ENCODE assay signal across 38 cellular contexts in the genomic region with DNA sequence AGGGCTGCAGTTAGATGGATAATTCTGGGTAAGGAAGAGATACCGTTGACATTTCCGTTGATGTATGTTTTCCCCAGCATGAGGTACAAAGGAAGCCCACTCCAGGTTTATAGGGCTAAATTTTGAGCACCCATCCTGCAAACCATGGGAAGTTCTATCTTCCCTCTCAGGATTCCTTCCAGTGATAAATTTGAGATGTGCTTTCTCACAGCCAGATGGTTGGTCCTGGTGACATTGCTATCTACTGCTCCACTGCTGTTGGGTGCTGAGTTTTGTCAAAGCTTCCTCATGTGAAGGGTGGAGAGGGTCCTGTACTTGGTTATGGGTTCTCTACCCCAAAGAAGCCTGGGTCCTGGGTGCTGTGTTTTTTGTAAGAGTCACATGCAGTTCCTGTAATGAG. TPM values are rescaled to one million over a fixed set of nuclear protein-coding genes. Genes with fewer than 3 reads are reported as not detected.
"Had no signal": no experiment of that assay in that cellular context is flagged by ENCODE, and none has a peak within 500 bp of the region (broad histone marks: within the 10 kb centered on the region; RNA-seq: fewer than 3 reads in every experiment).

No MANE protein-coding gene starts in this region.

- H3K4me3 ChIP-seq: adrenal gland, ascending aorta, body of pancreas, breast epithelium, cardiac muscle cell had no signal

- H3K27me3 ChIP-seq: adrenal gland, ascending aorta, body of pancreas, brain microvascular endothelial cell, breast epithelium had no signal

- H3K9me3 Mint-ChIP-seq: activated naive CD4-positive, alpha-beta T cell treated with anti-CD3 and anti-CD28 coated beads for 36 hours; activated naive CD4-positive, alpha-beta T cell treated with anti-CD3 and anti-CD28 coated beads, Interleukin-2, amount 10 ng/mL, durations not matched to agents 7 days and 5 days; activated naive CD4-positive, alpha-beta T cell treated with anti-CD3 and anti-CD28 coated beads, Interleukin-2, amount 50 U/mL, for 24 hours; activated naive CD4-positive, alpha-beta T cell treated with anti-CD3 and anti-CD28 coated beads, Interleukin-2, amount 50 U/mL, for 72 hours; activated naive CD8-positive, alpha-beta T cell treated with anti-CD3 and anti-CD28 coated beads for 36 hours; activated naive CD8-positive, alpha-beta T cell treated with anti-CD3 and anti-CD28 coated beads, Interleukin-2, amount 10 ng/mL, durations not matched to agents 7 days and 5 days; activated naive CD8-positive, alpha-beta T cell treated with anti-CD3 and anti-CD28 coated beads, Interleukin-2, amount 50 U/mL, for 24 hours; activated T-cell treated with anti-CD3 and anti-CD28 coated beads, Interleukin-2, amount 50 U/mL, for 24 hours; activated T-cell treated with anti-CD3 and anti-CD28 coated beads, Interleukin-2, amount 50 U/mL, for 4 hours; activated T-cell treated with anti-CD3 and anti-CD28 coated beads, Interleukin-2, amount 50 U/mL, for 72 hours; activated T-helper 1 cell treated with anti-CD3 and anti-CD28 coated beads, Interleukin-12 subunit alpha, Interleukin-12 subunit beta, Interleukin-2, Interleukin-4 antibody, amounts not matched to agents 30 ng/mL and 10 ng/mL and 1 ng/mL, durations not matched to agents 14 hours and 24 hours and 36 hours; activated T-helper 2 cell treated with anti-CD3 and anti-CD28 coated beads, Interferon-gamma antibody, Interleukin-2, Interleukin-4, amounts not matched to agents 10 μg/mL and 5 μg/mL and 100 μg/mL, durations not matched to agents 14 hours and 24 hours and 36 hours; central memory CD8-positive, alpha-beta T cell had no signal

- H3K36me3 Mint-ChIP-seq: activated naive CD4-positive, alpha-beta T cell treated with anti-CD3 and anti-CD28 coated beads, Interleukin-2, amount 10 ng/mL, durations not matched to agents 7 days and 5 days; activated naive CD4-positive, alpha-beta T cell treated with anti-CD3 and anti-CD28 coated beads, Interleukin-2, amount 50 U/mL, for 24 hours; activated naive CD4-positive, alpha-beta T cell treated with anti-CD3 and anti-CD28 coated beads, Interleukin-2, amount 50 U/mL, for 72 hours; activated naive CD8-positive, alpha-beta T cell; activated naive CD8-positive, alpha-beta T cell treated with anti-CD3 and anti-CD28 coated beads for 36 hours; activated naive CD8-positive, alpha-beta T cell treated with anti-CD3 and anti-CD28 coated beads, Interleukin-2, amount 10 ng/mL, durations not matched to agents 7 days and 5 days; brain had no signal

- DNase-seq: activated effector memory CD4-positive, alpha-beta T cell treated with anti-CD3 and anti-CD28 coated beads, Interleukin-2, amount 50 U/mL, for 16 hours; activated effector memory CD4-positive, alpha-beta T cell treated with Interleukin-2 at 50 U/mL for 16 hours; activated gamma-delta T cell; activated gamma-delta T cell treated with Interleukin-2 at 50 U/mL for 16 hours; activated naive CD4-positive, alpha-beta T cell; activated naive CD4-positive, alpha-beta T cell treated with anti-CD3 and anti-CD28 coated beads for 36 hours; activated naive CD4-positive, alpha-beta T cell treated with anti-CD3 and anti-CD28 coated beads, Interleukin-2, amount 10 ng/mL, durations not matched to agents 7 days and 5 days; activated naive CD4-positive, alpha-beta T cell treated with anti-CD3 and anti-CD28 coated beads, Interleukin-2, amount 50 U/mL, for 16 hours; activated naive CD4-positive, alpha-beta T cell treated with Interleukin-2 at 50 U/mL for 16 hours; activated naive CD8-positive, alpha-beta T cell treated with anti-CD3 and anti-CD28 coated beads for 36 hours; activated naive CD8-positive, alpha-beta T cell treated with anti-CD3 and anti-CD28 coated beads, Interleukin-2, amount 10 ng/mL, durations not matched to agents 7 days and 5 days; activated naive CD8-positive, alpha-beta T cell treated with anti-CD3 and anti-CD28 coated beads, Interleukin-2, amount 50 U/mL, for 24 hours; activated T-cell treated with anti-CD3 and anti-CD28 coated beads, Interleukin-2, amount 50 U/mL, for 1 hour; activated T-cell treated with anti-CD3 and anti-CD28 coated beads, Interleukin-2, amount 50 U/mL, for 24 hours; activated T-cell treated with anti-CD3 and anti-CD28 coated beads, Interleukin-2, amount 50 U/mL, for 4 hours; activated T-cell treated with anti-CD3 and anti-CD28 coated beads, Interleukin-2, amount 50 U/mL, for 48 hours; activated T-cell treated with anti-CD3 and anti-CD28 coated beads, Interleukin-2, amount 50 U/mL, for 72 hours; adrenal gland; amniotic stem cell; amygdala; anterior cingulate cortex; aorta; body of pancreas; brain microvascular endothelial cell; caudate nucleus; central memory CD4-positive, alpha-beta T cell; cerebellar nuclear complex had no signal

- H3K4me1 ChIP-seq: adrenal gland, ascending aorta, breast epithelium had no signal

- H3K36me3 ChIP-seq: adrenal gland, ascending aorta, brain microvascular endothelial cell, breast epithelium, cardiac muscle cell had no signal

- H3K4me1 Mint-ChIP-seq: activated naive CD4-positive, alpha-beta T cell treated with anti-CD3 and anti-CD28 coated beads, Interleukin-2, amount 10 ng/mL, durations not matched to agents 7 days and 5 days; activated naive CD4-positive, alpha-beta T cell treated with anti-CD3 and anti-CD28 coated beads, Interleukin-2, amount 50 U/mL, for 24 hours; activated naive CD8-positive, alpha-beta T cell treated with anti-CD3 and anti-CD28 coated beads for 36 hours; activated naive CD8-positive, alpha-beta T cell treated with anti-CD3 and anti-CD28 coated beads, Interleukin-2, amount 10 ng/mL, durations not matched to agents 7 days and 5 days; activated naive CD8-positive, alpha-beta T cell treated with anti-CD3 and anti-CD28 coated beads, Interleukin-2, amount 50 U/mL, for 24 hours; activated T-helper 17 cell treated with anti-CD3 and anti-CD28 coated beads, Interleukin-2, amount 50 U/mL, for 72 hours; central memory CD8-positive, alpha-beta T cell had no signal

- H3K9me3 ChIP-seq: adrenal gland, ascending aorta, body of pancreas, breast epithelium had no signal

- ATAC-seq: activated naive CD4-positive, alpha-beta T cell treated with anti-CD3 and anti-CD28 coated beads, Interleukin-2, amount 50 U/mL, for 72 hours; activated naive CD8-positive, alpha-beta T cell treated with anti-CD3 and anti-CD28 coated beads, Interleukin-2, amount 50 U/mL, for 24 hours; activated T-cell treated with anti-CD3 and anti-CD28 coated beads, Interleukin-2, amount 50 U/mL, for 4 hours; activated T-cell treated with anti-CD3 and anti-CD28 coated beads, Interleukin-2, amount 50 U/mL, for 72 hours; activated T-helper 17 cell treated with anti-CD3 and anti-CD28 coated beads, Interleukin-2, amount 50 U/mL, for 72 hours; body of pancreas had no signal

- H3K27ac Mint-ChIP-seq: activated naive CD4-positive, alpha-beta T cell treated with anti-CD3 and anti-CD28 coated beads for 36 hours; activated naive CD4-positive, alpha-beta T cell treated with anti-CD3 and anti-CD28 coated beads, Interleukin-2, amount 10 ng/mL, durations not matched to agents 7 days and 5 days; activated naive CD4-positive, alpha-beta T cell treated with anti-CD3 and anti-CD28 coated beads, Interleukin-2, amount 50 U/mL, for 24 hours; activated naive CD4-positive, alpha-beta T cell treated with anti-CD3 and anti-CD28 coated beads, Interleukin-2, amount 50 U/mL, for 72 hours; activated naive CD8-positive, alpha-beta T cell; activated naive CD8-positive, alpha-beta T cell treated with anti-CD3 and anti-CD28 coated beads for 36 hours; activated naive CD8-positive, alpha-beta T cell treated with anti-CD3 and anti-CD28 coated beads, Interleukin-2, amount 10 ng/mL, durations not matched to agents 7 days and 5 days; activated naive CD8-positive, alpha-beta T cell treated with anti-CD3 and anti-CD28 coated beads, Interleukin-2, amount 50 U/mL, for 24 hours; activated T-cell treated with anti-CD3 and anti-CD28 coated beads, Interleukin-2, amount 50 U/mL, for 24 hours; activated T-cell treated with anti-CD3 and anti-CD28 coated beads, Interleukin-2, amount 50 U/mL, for 72 hours; activated T-helper 1 cell treated with anti-CD3 and anti-CD28 coated beads, Interleukin-12 subunit alpha, Interleukin-12 subunit beta, Interleukin-2, Interleukin-4 antibody, amounts not matched to agents 30 ng/mL and 10 ng/mL and 1 ng/mL, durations not matched to agents 14 hours and 24 hours and 36 hours; activated T-helper 17 cell treated with anti-CD3 and anti-CD28 coated beads, Interleukin-2, amount 50 U/mL, for 72 hours; activated T-helper 2 cell treated with anti-CD3 and anti-CD28 coated beads, Interferon-gamma antibody, Interleukin-2, Interleukin-4, amounts not matched to agents 10 μg/mL and 5 μg/mL and 100 μg/mL, durations not matched to agents 14 hours and 24 hours and 36 hours had no signal

- H3K27ac ChIP-seq: adrenal gland, ascending aorta, brain microvascular endothelial cell, breast epithelium, cardiac muscle cell had no signal

- H3K4me3 Mint-ChIP-seq: activated naive CD4-positive, alpha-beta T cell treated with anti-CD3 and anti-CD28 coated beads for 36 hours; activated naive CD4-positive, alpha-beta T cell treated with anti-CD3 and anti-CD28 coated beads, Interleukin-2, amount 10 ng/mL, durations not matched to agents 7 days and 5 days; activated naive CD4-positive, alpha-beta T cell treated with anti-CD3 and anti-CD28 coated beads, Interleukin-2, amount 50 U/mL, for 24 hours; activated naive CD8-positive, alpha-beta T cell; activated naive CD8-positive, alpha-beta T cell treated with anti-CD3 and anti-CD28 coated beads for 36 hours; activated naive CD8-positive, alpha-beta T cell treated with anti-CD3 and anti-CD28 coated beads, Interleukin-2, amount 10 ng/mL, durations not matched to agents 7 days and 5 days; activated naive CD8-positive, alpha-beta T cell treated with anti-CD3 and anti-CD28 coated beads, Interleukin-2, amount 50 U/mL, for 24 hours; activated T-cell treated with anti-CD3 and anti-CD28 coated beads, Interleukin-2, amount 50 U/mL, for 24 hours; activated T-cell treated with anti-CD3 and anti-CD28 coated beads, Interleukin-2, amount 50 U/mL, for 4 hours; activated T-cell treated with anti-CD3 and anti-CD28 coated beads, Interleukin-2, amount 50 U/mL, for 72 hours; activated T-helper 1 cell treated with anti-CD3 and anti-CD28 coated beads, Interleukin-12 subunit alpha, Interleukin-12 subunit beta, Interleukin-2, Interleukin-4 antibody, amounts not matched to agents 30 ng/mL and 10 ng/mL and 1 ng/mL, durations not matched to agents 14 hours and 24 hours and 36 hours; activated T-helper 17 cell treated with anti-CD3 and anti-CD28 coated beads, Interleukin-2, amount 50 U/mL, for 72 hours; brain; central memory CD8-positive, alpha-beta T cell had no signal

RNA-seq across cellular contexts. Expression of gene CXCL12, which starts 57.4 kb away (rescaled TPM):
- total RNA-seq: activated naive CD4-positive, alpha-beta T cell treated with anti-CD3 and anti-CD28 coated beads for 36 hours; activated naive CD8-positive, alpha-beta T cell treated with anti-CD3 and anti-CD28 coated beads for 36 hours; activated naive CD8-positive, alpha-beta T cell treated with anti-CD3 and anti-CD28 coated beads, Interleukin-2, amount 10 ng/mL, durations not matched to agents 7 days and 5 days; activated T-cell treated with anti-CD3 and anti-CD28 coated beads, Interleukin-2, amount 50 U/mL, for 72 hours; activated T-helper 1 cell treated with anti-CD3 and anti-CD28 coated beads, Interleukin-12 subunit alpha, Interleukin-12 subunit beta, Interleukin-2, Interleukin-4 antibody, amounts not matched to agents 30 ng/mL and 10 ng/mL and 1 ng/mL, durations not matched to agents 14 hours and 24 hours and 36 hours; activated T-helper 2 cell treated with anti-CD3 and anti-CD28 coated beads, Interferon-gamma antibody, Interleukin-2, Interleukin-4, amounts not matched to agents 10 μg/mL and 5 μg/mL and 100 μg/mL, durations not matched to agents 14 hours and 24 hours and 36 hours had no signal
